Comparison of ENCODE assay signal across 8 cellular contexts in the genomic region with DNA sequence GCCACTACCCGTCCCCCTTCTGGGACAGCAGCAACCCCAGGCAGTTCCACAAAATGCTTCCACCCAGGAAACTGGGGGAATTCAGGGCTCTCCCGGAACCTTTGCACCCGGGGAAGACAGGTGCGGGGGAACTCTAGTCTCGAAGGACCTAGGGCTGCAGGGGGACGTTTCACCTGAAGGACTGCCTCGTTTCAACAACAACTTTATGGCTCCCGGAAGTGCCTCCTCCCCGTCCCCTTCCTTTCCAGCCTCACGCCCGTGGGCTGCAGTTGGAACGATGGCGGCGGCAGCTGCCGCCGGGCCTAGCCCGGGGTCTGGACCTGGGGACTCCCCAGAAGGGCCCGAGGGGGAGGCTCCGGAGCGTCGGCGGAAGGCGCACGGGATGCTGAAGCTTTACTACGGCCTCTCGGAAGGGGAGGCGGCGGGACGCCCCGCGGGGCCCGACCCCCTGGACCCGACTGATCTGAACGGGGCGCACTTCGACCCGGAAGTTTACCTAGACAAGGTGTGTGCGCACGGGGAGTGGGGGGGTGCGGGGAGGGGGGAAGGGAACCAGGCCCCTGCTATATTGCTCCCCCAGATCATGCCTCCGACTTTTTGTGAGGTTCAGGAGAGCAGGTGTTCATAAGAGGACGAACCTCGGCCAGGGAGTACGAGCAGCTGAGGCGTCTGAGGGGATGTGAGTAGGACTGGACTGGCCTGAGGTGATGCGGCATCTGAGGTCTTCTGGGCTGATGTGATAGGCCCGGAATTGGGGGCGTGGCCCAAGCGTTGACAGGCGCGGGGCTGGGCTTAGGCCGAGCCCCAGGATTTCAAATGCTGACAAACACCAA. TPM values are rescaled to one million over a fixed set of nuclear protein-coding genes. Genes with fewer than 3 reads are reported as not detected.
DNase-seq lines count a peak whose midpoint lies in the region; ATAC-seq and TF ChIP-seq lines count a peak whose summit lies in the region.

A gene (plus strand): TSS at position 241 of the 833 bp plus-strand sequence. CDS start 37 bp downstream, at position 278.

- TF ChIP-seq POLR2A in adrenal gland (IDR thresholded peaks at IDR 0.05), result peak; percentile 65 to 93

- H3K27me3 ChIP-seq in adrenal gland (no peaks in the 10 kb centered on the region), heart right ventricle (no peaks in the 10 kb centered on the region)

- H3K9me3 Mint-ChIP-seq in type B pancreatic cell, result no peaks in the 10 kb centered on the region

- no peaks in the 10 kb centered on the region for H3K27me3 Mint-ChIP-seq in type B pancreatic cell

- no peaks in the 10 kb centered on the region for H3K36me3 Mint-ChIP-seq in type B pancreatic cell

- ATAC-seq in HG02763 (IDR thresholded peaks at IDR 0.05; ENCODE audit: unreplicated experiment), result peak; percentile 75
- ATAC-seq in heart right ventricle, result peak; percentile 94 to 96 (median 95)

- H3K9me3 ChIP-seq in adrenal gland (replicated peaks in 1 of 3) (no peaks in the 10 kb centered on the region), heart right ventricle (no peaks in the 10 kb centered on the region)

- H3K4me3 Mint-ChIP-seq in type B pancreatic cell, result peak within 1 kb of the TSS; percentile 95

- peaks cover 9% of the 10 kb centered on the region for H3K4me1 Mint-ChIP-seq in type B pancreatic cell (ENCODE audit: unreplicated experiment)

- intact Hi-C loops in adrenal gland (cut with DNase I), result no loop called here
- intact Hi-C loops in heart right ventricle (cut with DNase I), result loop anchor here in 4 of 10 donors (1.0 to 5.0 kb wide), 4 partner anchors 12 to 739 kb away; a partner anchor contains a TSS
- intact Hi-C loops in posterior cingulate gyrus (cut with DNase I), result loop anchor here (5.0 kb wide), 1 partner anchor 69 kb away; a partner anchor contains a TSS

- peak within 1 kb of the TSS; percentile 81 to 95 (median 92) for H3K27ac ChIP-seq in adrenal gland
- H3K27ac ChIP-seq in heart right ventricle, result peak within 1 kb of the TSS; percentile 67 to 96 (median 93)

- H3K4me3 ChIP-seq in GM12875 (ENCODE audit: low read depth, low read length) (peak within 1 kb of the TSS; percentile 65), adrenal gland (peak within 1 kb of the TSS; percentile 37 to 84 (median 71)), heart right ventricle (peak within 1 kb of the TSS; percentile 75 to 94 (median 86))

- H3K4me1 ChIP-seq in adrenal gland (replicated peaks in 1 of 2), result peaks cover 9 to 11% of the 10 kb centered on the region in 2 donors
- H3K4me1 ChIP-seq in heart right ventricle, result peaks cover 4 to 31% (median 18%) of the 10 kb centered on the region in 9 donors

- peak within 1 kb of the TSS; percentile 90 for H3K27ac Mint-ChIP-seq in type B pancreatic cell

- peak; percentile 67 for DNase-seq in NCI-H1436 treated with DMSO at 0.1 percent for 48 hours (lab: John Stamatoyannopoulos, UW)
- peak; percentile 65 to 90 (median 79) for DNase-seq in T-helper 1 cell
- peak; percentile 89 to 98 (median 96) for DNase-seq in adrenal gland
- peak; percentile 83 to 90 for DNase-seq in heart right ventricle
- DNase-seq in posterior cingulate gyrus, result peak; percentile 79 to 98 (median 84)
- no peak for DNase-seq in type B pancreatic cell (ENCODE audit: extremely low spot score, unreplicated experiment)

- TF ChIP-seq CTCF in GM12875 (IDR thresholded peaks at IDR 0.05; ENCODE audit: borderline replicate concordance, insufficient read depth, low read depth, low read length), result no peak
- peak in 2 of 6 experiments; percentile 4 to 31 for TF ChIP-seq CTCF in adrenal gland (IDR thresholded peaks at IDR 0.05)
- TF ChIP-seq CTCF in heart right ventricle (IDR thresholded peaks at IDR 0.05), result no peak
- TF ChIP-seq CTCF in type B pancreatic cell (conservative IDR thresholded peaks at IDR 0.05), result no peak

- WGBS in adrenal gland, 4 donors, result 1 to 3% (median 1%) methylated on average over 16 to 52 of the region's 52 CpGs
- WGBS in heart right ventricle, 2 donors, result 0 to 1% methylated on average over 51 to 52 of the region's 52 CpGs

- H3K36me3 ChIP-seq in adrenal gland (replicated peaks in 1 of 2) (peaks cover 0 to 13% of the 10 kb centered on the region in 2 donors), heart right ventricle (peaks cover 0 to 32% (median 2%) of the 10 kb centered on the region in 9 donors)

RNA-seq across cellular contexts. Expression of the gene that starts here (rescaled TPM):
- 100 to 1,000 TPM in 7 of 8 donors, 10 to 100 TPM in 1; 97.7 to 269 (median 165) TPM for total RNA-seq in adrenal gland
- polyA plus RNA-seq in adrenal gland, result 100 to 1,000 TPM in 2 of 3 donors, 10 to 100 TPM in 1; 28.0 to 151 (median 140) TPM
- total RNA-seq in heart right ventricle, result 100 to 1,000 TPM in 6 of 10 donors, 10 to 100 TPM in 4; 79.2 to 123 (median 100) TPM
- 100 to 1,000 TPM in 1 of 2 donors, 10 to 100 TPM in 1; 85.2 to 102 TPM for polyA plus RNA-seq in heart right ventricle
- total RNA-seq in type B pancreatic cell (ENCODE audit: low replicate concordance), result 96.3 and 104 TPM in 2 replicates
